ENCODE assay signal across 9 cellular contexts in the genomic region with DNA sequence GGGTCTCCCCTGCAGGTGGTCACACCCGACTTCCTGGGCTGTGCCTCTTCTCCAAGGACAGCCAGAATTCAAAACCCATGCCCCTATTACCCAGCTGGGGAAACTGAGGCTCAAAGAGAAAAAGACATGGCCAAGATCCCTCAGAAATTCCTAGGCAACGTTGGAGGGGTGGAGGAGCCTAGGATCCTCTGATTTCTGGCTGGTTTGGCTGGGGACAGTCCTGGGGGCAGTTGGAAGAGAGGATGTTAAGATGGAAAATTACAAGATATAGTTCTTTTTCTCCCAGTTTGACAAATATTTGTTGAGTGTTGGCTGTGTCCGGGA. TPM values are rescaled to one million over a fixed set of nuclear protein-coding genes. Genes with fewer than 3 reads are reported as not detected.
DNase-seq lines count a peak whose midpoint lies in the region; ATAC-seq, FAIRE-seq and TF ChIP-seq lines count a peak whose summit lies in the region.
"Had no signal": no experiment of that assay in that cellular context is flagged by ENCODE, and none has a peak within 500 bp of the region (broad histone marks: within the 10 kb centered on the region; RNA-seq: fewer than 3 reads in every experiment).

No MANE protein-coding gene starts in this region.

- H3K79me2 ChIP-seq in OCI-LY7 (ENCODE audit: insufficient read depth, low read depth, low read length): peaks cover 18% of the 10 kb centered on the region
- peaks cover 76% of the 10 kb centered on the region for H3K79me2 ChIP-seq in endothelial cell of umbilical vein (ENCODE audit: control insufficient read depth, insufficient read depth, low read length)

- 5 to 14% (median 11%) methylated on average over 3 of the region's 3 CpGs for WGBS in ovary, 3 donors

- H3K9me3 ChIP-seq in CD4-positive, CD25-positive, alpha-beta regulatory T cell (ENCODE audit: control insufficient read depth in 2 of 2, low read length in 2 of 2): no peaks in the 10 kb centered on the region
- H3K9me3 ChIP-seq in OCI-LY7 (ENCODE audit: low read length) (no peaks in the 10 kb centered on the region), endothelial cell of umbilical vein (replicated peaks; ENCODE audit: control insufficient read depth, insufficient read depth, low read length) (no peaks in the 10 kb centered on the region), ovary (no peaks in the 10 kb centered on the region)

- H3K4me3 Mint-ChIP-seq in CD4-positive, CD25-positive, alpha-beta regulatory T cell: peak overlapping the region; percentile 94 to 99 (median 96)

- no peaks in the 10 kb centered on the region for H3K36me3 Mint-ChIP-seq in CD4-positive, CD25-positive, alpha-beta regulatory T cell

- no peak for FAIRE-seq in endothelial cell of umbilical vein (lab: Jason Lieb, UNC)

- H3K4me1 Mint-ChIP-seq in CD4-positive, CD25-positive, alpha-beta regulatory T cell: peaks cover 0 to 72% (median 48%) of the 10 kb centered on the region in 4 donors

- no peak for TF ChIP-seq POLR2A in endothelial cell of umbilical vein (IDR thresholded peaks at IDR 0.05; ENCODE audit: low read depth, low read length)
- no peak for TF ChIP-seq POLR2A in ovary (IDR thresholded peaks at IDR 0.05)

- H2AFZ ChIP-seq in OCI-LY7 (ENCODE audit: low read length): no peak overlapping the region
- no peak overlapping the region for H2AFZ ChIP-seq in endothelial cell of umbilical vein (ENCODE audit: low read depth, low read length)

- peaks cover 0 to 2% (median 0%) of the 10 kb centered on the region in 7 donors for H3K9me3 Mint-ChIP-seq in CD4-positive, CD25-positive, alpha-beta regulatory T cell

- H3K27ac ChIP-seq in CD4-positive, CD25-positive, alpha-beta regulatory T cell (ENCODE audit: insufficient read depth, low read length, poor library complexity, severe bottlenecking): peak overlapping the region; percentile 95
- H3K27ac ChIP-seq in OCI-LY7 (ENCODE audit: low read depth, low read length, poor library complexity, severe bottlenecking): peak overlapping the region; percentile 85
- peak overlapping the region; percentile 19 for H3K27ac ChIP-seq in endothelial cell of umbilical vein (ENCODE audit: insufficient read depth, low read depth, low read length)
- H3K27ac ChIP-seq in ovary: peak overlapping the region; percentile 23 to 67

- ATAC-seq in CD4-positive, CD25-positive, alpha-beta regulatory T cell (ENCODE audit: low read depth in 2 of 2): no peak
- ATAC-seq in GM18909 (IDR thresholded peaks at IDR 0.05; ENCODE audit: poor library complexity, unreplicated experiment): no peak

- no peak for TF ChIP-seq EP300 in ovary (IDR thresholded peaks at IDR 0.05)

- intact Hi-C loops in OCI-LY7 (cut with micrococcal nuclease; ENCODE audit: unreplicated experiment) (loop anchor here (5.0 kb wide), 2 partner anchors 48 to 133 kb away; no protein-coding TSS in a partner anchor), endothelial cell of umbilical vein (cut with micrococcal nuclease) (loop anchor here (2.0 kb wide), 1 partner anchor 13 kb away; no protein-coding TSS in a partner anchor), ovary (cut with DNase I) (loop anchor here in 1 of 4 donors (5.0 kb wide), 1 partner anchor 273 kb away; the partner anchor contains the start of gene DMPK)

- H3K27ac Mint-ChIP-seq in CD4-positive, CD25-positive, alpha-beta regulatory T cell: peak overlapping the region; percentile 81 to 85 (median 84)

- dilution Hi-C loops in endothelial cell of umbilical vein (cut with MboI; ENCODE audit: extremely low pct_ligation_motif_present, low sequenced_read_pairs): no loop called here

- DNase-seq in CD4-positive, CD25-positive, alpha-beta regulatory T cell: no peak
- no peak for DNase-seq in OCI-LY7 (ENCODE audit: low spot score)
- no peak for DNase-seq in endothelial cell of umbilical vein (ENCODE audit: low read depth, low spot score)
- DNase-seq in ovary: no peak
- no peak for DNase-seq in NCI-H510A treated with DMSO at 0.1 percent for 48 hours (lab: John Stamatoyannopoulos, UW)
- no peak for DNase-seq in stimulated activated naive CD4-positive, alpha-beta T cell (lab: John Stamatoyannopoulos, UW)
- no peak for DNase-seq in HPDE6-E6E7 (ENCODE audit: extremely low spot score)
- DNase-seq: NCI-H1436 treated with DMSO at 0.1 percent for 48 hours had no signal

- H3K9me1 ChIP-seq in endothelial cell of umbilical vein (replicated peaks; ENCODE audit: control insufficient read depth, extremely low read depth, insufficient read depth, low read length): no peaks in the 10 kb centered on the region

- peaks cover 75% of the 10 kb centered on the region for H3K4me1 ChIP-seq in CD4-positive, CD25-positive, alpha-beta regulatory T cell (ENCODE audit: control insufficient read depth, insufficient read depth, low read length, poor library complexity, severe bottlenecking)
- peaks cover 36% of the 10 kb centered on the region for H3K4me1 ChIP-seq in OCI-LY7 (ENCODE audit: insufficient read depth, low read length, poor library complexity, severe bottlenecking)
- peaks cover 37% of the 10 kb centered on the region for H3K4me1 ChIP-seq in endothelial cell of umbilical vein (ENCODE audit: control insufficient read depth, extremely low read depth, insufficient read depth, low read length)
- peaks cover 11% of the 10 kb centered on the region for H3K4me1 ChIP-seq in ovary (ENCODE audit: insufficient read depth)

- BruUV-seq in OCI-LY7 (replicated peaks; lab: Mats Ljungman, UMichigan) (TSS peak; percentile 44), endothelial cell of umbilical vein (replicated peaks; lab: Mats Ljungman, UMichigan) (no TSS peak)

- no peaks in the 10 kb centered on the region for H3K27me3 ChIP-seq in CD4-positive, CD25-positive, alpha-beta regulatory T cell (ENCODE audit: control insufficient read depth, insufficient read depth, low read length)
- H3K27me3 ChIP-seq in endothelial cell of umbilical vein (ENCODE audit: control insufficient read depth in 2 of 2, insufficient read depth in 2 of 2, low read length in 2 of 2) (no peaks in the 10 kb centered on the region), ovary (no peaks in the 10 kb centered on the region)

- no peaks in the 10 kb centered on the region for H3K36me3 ChIP-seq in CD4-positive, CD25-positive, alpha-beta regulatory T cell (ENCODE audit: control insufficient read depth, insufficient read depth, low read length)
- no peaks in the 10 kb centered on the region for H3K36me3 ChIP-seq in OCI-LY7 (ENCODE audit: insufficient read depth, low read length)
- peaks cover 0 to 3% of the 10 kb centered on the region in 2 experiments for H3K36me3 ChIP-seq in endothelial cell of umbilical vein (ENCODE audit: control insufficient read depth in 2 of 2, extremely low read depth in 1 of 2, insufficient read depth in 2 of 2, low read length in 2 of 2)
- no peaks in the 10 kb centered on the region for H3K36me3 ChIP-seq in ovary

- peak overlapping the region; percentile 28 for H3K9ac ChIP-seq in endothelial cell of umbilical vein (replicated peaks; ENCODE audit: extremely low read depth, insufficient read depth, low read length)

- H4K20me1 ChIP-seq in OCI-LY7 (ENCODE audit: insufficient read depth, low read length) (peaks cover 11% of the 10 kb centered on the region), endothelial cell of umbilical vein (replicated peaks; ENCODE audit: control insufficient read depth, extremely low read depth, insufficient read depth, low read length) (no peaks in the 10 kb centered on the region)

- H3K27me3 Mint-ChIP-seq in CD4-positive, CD25-positive, alpha-beta regulatory T cell: no peaks in the 10 kb centered on the region

- TF ChIP-seq CTCF in OCI-LY7 (conservative IDR thresholded peaks at IDR 0.05; ENCODE audit: low read length) (no peak), endothelial cell of umbilical vein (IDR thresholded peaks at IDR 0.05; ENCODE audit: extremely low read depth in 1 of 2, insufficient read depth in 1 of 2, low read depth in 1 of 2, low read length in 2 of 2) (no peak), ovary (IDR thresholded peaks at IDR 0.05) (no peak)

- H3K4me3 ChIP-seq in CD4-positive, CD25-positive, alpha-beta regulatory T cell (ENCODE audit: low read depth, low read length): peak overlapping the region; percentile 45
- peak overlapping the region; percentile 92 for H3K4me3 ChIP-seq in OCI-LY7 (ENCODE audit: low read depth, low read length, poor library complexity, severe bottlenecking)
- H3K4me3 ChIP-seq in endothelial cell of umbilical vein (replicated peaks in 1 of 3; ENCODE audit: insufficient read depth in 1 of 3, low read depth in 1 of 3, low read length in 3 of 3): peak overlapping the region in 2 of 3 experiments; percentile 43 to 92
- peak overlapping the region; percentile 94 for H3K4me3 ChIP-seq in ovary

- CTCF ChIA-PET in OCI-LY7 (lab: Charles Lee; ENCODE audit: unreplicated experiment) (no interaction called here), endothelial cell of umbilical vein (lab: Charles Lee) (interaction anchor here (1.0 to 2.0 kb wide), 3 partner anchors 12 to 106 kb away, joined by 3 to 5 read pairs (median 3); no protein-coding TSS in a partner anchor)

- H3K4me2 ChIP-seq in OCI-LY7 (ENCODE audit: low read length): peak overlapping the region; percentile 99
- peak overlapping the region; percentile 94 for H3K4me2 ChIP-seq in endothelial cell of umbilical vein (ENCODE audit: insufficient read depth, low read length)

- POLR2A ChIA-PET in OCI-LY7 (lab: Charles Lee): interaction anchor here (0.6 kb wide), 1 partner anchor 26 kb away, joined by 3 read pairs; no protein-coding TSS in a partner anchor
- POLR2A ChIA-PET in endothelial cell of umbilical vein (lab: Charles Lee): no interaction called here

- no peaks in the 10 kb centered on the region for H3K9me2 ChIP-seq in OCI-LY7 (ENCODE audit: insufficient read depth, low read length)

RNA-seq across cellular contexts. Expression of gene VASP, which starts 2.4 kb away (rescaled TPM):
- total RNA-seq in CD4-positive, CD25-positive, alpha-beta regulatory T cell: 115 TPM
- 10 to 100 TPM; 40.3 to 53.2 (median 50.4) TPM for polyA plus RNA-seq in CD4-positive, CD25-positive, alpha-beta regulatory T cell
- total RNA-seq in OCI-LY7 (2014; rRNA removed; shearing (Covaris generic)): 37.4 and 62.8 TPM in 2 replicates
- total RNA-seq in OCI-LY7 (2022) (39.6 and 51.6 TPM in 2 replicates), endothelial cell of umbilical vein (154 and 186 TPM in 2 replicates), ovary (10 to 100 TPM; 15.7 to 83.2 (median 58.2) TPM)
- polyA plus RNA-seq in endothelial cell of umbilical vein (94.3 and 126 TPM in 2 replicates), ovary (10 to 100 TPM; 23.9 to 48.4 TPM)
- 64.2 and 67.9 TPM in 2 replicates for polyA plus RNA-seq in endothelial cell of umbilical vein (2011; cell fraction: cytosol; rRNA removed)
- 57.6 and 70.4 TPM in 2 replicates for polyA plus RNA-seq in endothelial cell of umbilical vein (2011; cell fraction: nucleus; rRNA removed)
- 74.7 and 84.2 TPM in 2 replicates for polyA plus RNA-seq in endothelial cell of umbilical vein (2012)
- polyA minus RNA-seq in endothelial cell of umbilical vein: 65.0 and 69.3 TPM in 2 replicates
- polyA minus RNA-seq in endothelial cell of umbilical vein (2011; cell fraction: cytosol; rRNA and poly(A)+ RNA removed): 43.9 TPM
- polyA minus RNA-seq in endothelial cell of umbilical vein (2011; cell fraction: nucleus; rRNA and poly(A)+ RNA removed): 22.8 and 42.8 TPM in 2 replicates

RNA-seq across cellular contexts. Expression of gene PPM1N, which starts 11.4 kb away (rescaled TPM):
- total RNA-seq in CD4-positive, CD25-positive, alpha-beta regulatory T cell: 2.3 TPM
- 1 to 10 TPM; 2.5 to 6.7 (median 3.7) TPM for polyA plus RNA-seq in CD4-positive, CD25-positive, alpha-beta regulatory T cell
- 1.4 and 1.6 TPM in 2 replicates for total RNA-seq in OCI-LY7 (2014; rRNA removed; shearing (Covaris generic))
- total RNA-seq in OCI-LY7 (2022) (2.8 and 2.9 TPM in 2 replicates), endothelial cell of umbilical vein (0.40 and 0.81 TPM in 2 replicates), ovary (1 to 10 TPM in 3 of 7 donors, under 1 TPM in 3, not detected in 1; 0.40 to 1.7 (median 1.0) TPM)
- polyA plus RNA-seq in endothelial cell of umbilical vein (0.48 and 0.59 TPM in 2 replicates), ovary (under 1 TPM; 0.21 to 0.93 TPM)
- polyA plus RNA-seq in endothelial cell of umbilical vein (2011; cell fraction: cytosol; rRNA removed): 0.44 and 0.71 TPM in 2 replicates
- 0.43 and 0.50 TPM in 2 replicates for polyA plus RNA-seq in endothelial cell of umbilical vein (2011; cell fraction: nucleus; rRNA removed)
- polyA plus RNA-seq in endothelial cell of umbilical vein (2012): 2.4 and 2.7 TPM in 2 replicates
- 0.93 TPM in 1 of 2 replicates, not detected in the other for polyA minus RNA-seq in endothelial cell of umbilical vein
- not detected for polyA minus RNA-seq in endothelial cell of umbilical vein (2011; cell fraction: cytosol; rRNA and poly(A)+ RNA removed)
- polyA minus RNA-seq in endothelial cell of umbilical vein (2011; cell fraction: nucleus; rRNA and poly(A)+ RNA removed): not detected in 2 replicates

RNA-seq across cellular contexts. Expression of gene RTN2, which starts 12.8 kb away (rescaled TPM):
- total RNA-seq in CD4-positive, CD25-positive, alpha-beta regulatory T cell: 1.5 TPM
- under 1 TPM; 0.09 to 0.88 (median 0.28) TPM for polyA plus RNA-seq in CD4-positive, CD25-positive, alpha-beta regulatory T cell
- total RNA-seq in OCI-LY7 (2014; rRNA removed; shearing (Covaris generic)): 1.5 and 8.6 TPM in 2 replicates
- total RNA-seq in OCI-LY7 (2022): 7.6 and 9.1 TPM in 2 replicates
- 12.0 and 12.9 TPM in 2 replicates for total RNA-seq in endothelial cell of umbilical vein
- 21.0 and 22.5 TPM in 2 replicates for polyA plus RNA-seq in endothelial cell of umbilical vein
- polyA plus RNA-seq in endothelial cell of umbilical vein (2011; cell fraction: cytosol; rRNA removed): 10.5 and 13.6 TPM in 2 replicates
- 6.2 and 6.8 TPM in 2 replicates for polyA plus RNA-seq in endothelial cell of umbilical vein (2011; cell fraction: nucleus; rRNA removed)
- 13.1 and 21.4 TPM in 2 replicates for polyA plus RNA-seq in endothelial cell of umbilical vein (2012)
- 6.5 and 11.9 TPM in 2 replicates for polyA minus RNA-seq in endothelial cell of umbilical vein
- 3.3 TPM for polyA minus RNA-seq in endothelial cell of umbilical vein (2011; cell fraction: cytosol; rRNA and poly(A)+ RNA removed)
- polyA minus RNA-seq in endothelial cell of umbilical vein (2011; cell fraction: nucleus; rRNA and poly(A)+ RNA removed): 1.8 and 7.0 TPM in 2 replicates
- 1 to 10 TPM in 5 of 7 donors, under 1 TPM in 2; 0.63 to 4.7 (median 2.5) TPM for total RNA-seq in ovary
- 1 to 10 TPM; 3.0 to 5.0 TPM for polyA plus RNA-seq in ovary

RNA-seq across cellular contexts. Expression of gene FOSB, which starts 41.9 kb away (rescaled TPM):
- total RNA-seq in CD4-positive, CD25-positive, alpha-beta regulatory T cell: 731 TPM
- polyA plus RNA-seq in CD4-positive, CD25-positive, alpha-beta regulatory T cell: 10 to 100 TPM in 2 of 4 donors, 1 to 10 TPM in 2; 5.2 to 12.7 (median 9.6) TPM
- total RNA-seq in OCI-LY7 (2014; rRNA removed; shearing (Covaris generic)): 1.2 and 2.3 TPM in 2 replicates
- total RNA-seq in OCI-LY7 (2022) (2.1 and 2.4 TPM in 2 replicates), endothelial cell of umbilical vein (2.0 and 23.0 TPM in 2 replicates), ovary (100 to 1,000 TPM in 3 of 7 donors, 10 to 100 TPM in 2, 1 to 10 TPM in 2; 2.9 to 295 (median 44.3) TPM)
- polyA plus RNA-seq in endothelial cell of umbilical vein (9.8 and 10.7 TPM in 2 replicates), ovary (100 to 1,000 TPM in 1 of 2 donors, 1 to 10 TPM in 1; 4.9 to 142 TPM)
- 4.8 and 16.0 TPM in 2 replicates for polyA plus RNA-seq in endothelial cell of umbilical vein (2011; cell fraction: cytosol; rRNA removed)
- polyA plus RNA-seq in endothelial cell of umbilical vein (2011; cell fraction: nucleus; rRNA removed): 128 and 173 TPM in 2 replicates
- polyA plus RNA-seq in endothelial cell of umbilical vein (2012): 6.2 and 6.4 TPM in 2 replicates
- polyA minus RNA-seq in endothelial cell of umbilical vein: 21.5 and 27.3 TPM in 2 replicates
- polyA minus RNA-seq in endothelial cell of umbilical vein (2011; cell fraction: cytosol; rRNA and poly(A)+ RNA removed): 7.1 TPM
- 89.3 and 169 TPM in 2 replicates for polyA minus RNA-seq in endothelial cell of umbilical vein (2011; cell fraction: nucleus; rRNA and poly(A)+ RNA removed)

Comparison
In these comparisons a context has a peak if more than half of its experiments do, and no peak if none do; other contexts are left out.
1. H3K27ac ChIP-seq: peak in every context shown above with its lines; median percentile 95 in CD4-positive, CD25-positive, alpha-beta regulatory T cell; 85 in OCI-LY7; 45 in ovary; 19 in endothelial cell of umbilical vein.